12 cellular contexts compared by ENCODE assay signal in genomic region chr3:108062051-108062450, GRCh38. TPM values are rescaled to one million over a fixed set of nuclear protein-coding genes. Genes with fewer than 3 reads are reported as not detected.
DNase-seq lines count a peak whose midpoint lies in the region; ATAC-seq and TF ChIP-seq lines count a peak whose summit lies in the region.
"Had no signal": no experiment of that assay in that cellular context is flagged by ENCODE, and none has a peak within 500 bp of the region (broad histone marks: within the 10 kb centered on the region; RNA-seq: fewer than 3 reads in every experiment).

No MANE protein-coding gene starts in this region.

- H3K4me3 ChIP-seq in GM12864 (ENCODE audit: low read depth, low read length): no peak overlapping the region

- peaks cover 41 to 44% (median 43%) of the 10 kb centered on the region in 3 donors for H3K4me1 Mint-ChIP-seq in IgD-negative memory B cell

- no peak for TF ChIP-seq CTCF in GM12864 (IDR thresholded peaks at IDR 0.05; ENCODE audit: low read depth, low read length, missing control alignments)

- no peak overlapping the region for H3K4me3 Mint-ChIP-seq in IgD-negative memory B cell

- H3K9me3 Mint-ChIP-seq in IgD-negative memory B cell: no peaks in the 10 kb centered on the region

- H3K27ac Mint-ChIP-seq in IgD-negative memory B cell: peak overlapping the region in 2 of 3 donors; percentile 3 to 17

- H3K27me3 Mint-ChIP-seq in IgD-negative memory B cell: no peaks in the 10 kb centered on the region

- DNase-seq in GM12864 (ENCODE audit: low read depth) (peak; percentile 21), germinal center (ENCODE audit: low spot score) (peak; percentile 33), AG08396 (ENCODE audit: low spot score) (no peak), NCI-H524 treated with DMSO at 0.1 percent for 48 hours (lab: John Stamatoyannopoulos, UW) (no peak), middle frontal gyrus (ENCODE audit: extremely low spot score, low spot score) (no peak)
- DNase-seq: Caco-2; effector CD4-positive, alpha-beta T cell; hypothalamus; NCI-H1105 had no signal

- peaks cover 18% of the 10 kb centered on the region for H3K36me3 Mint-ChIP-seq in IgD-negative memory B cell

- ATAC-seq in GM19395 (IDR thresholded peaks at IDR 0.05; ENCODE audit: unreplicated experiment): peak; percentile 78
- ATAC-seq in HG02840 (IDR thresholded peaks at IDR 0.05; ENCODE audit: low FRiP score, unreplicated experiment): no peak

RNA-seq across cellular contexts. Expression of gene CD47, which starts 28.8 kb away (rescaled TPM):
- polyA plus RNA-seq in IgD-negative memory B cell: 147 TPM

Comparison
In these comparisons a context has a peak if more than half of its experiments do, and no peak if none do; other contexts are left out.
1. DNase-seq: peak in GM12864 (single experiment) and germinal center (single experiment); none in AG08396 (single experiment), NCI-H524 treated with DMSO at 0.1 percent for 48 hours (single experiment) and middle frontal gyrus (single experiment).